Comparison of ENCODE assay signal across 9 cellular contexts in the genomic region with DNA sequence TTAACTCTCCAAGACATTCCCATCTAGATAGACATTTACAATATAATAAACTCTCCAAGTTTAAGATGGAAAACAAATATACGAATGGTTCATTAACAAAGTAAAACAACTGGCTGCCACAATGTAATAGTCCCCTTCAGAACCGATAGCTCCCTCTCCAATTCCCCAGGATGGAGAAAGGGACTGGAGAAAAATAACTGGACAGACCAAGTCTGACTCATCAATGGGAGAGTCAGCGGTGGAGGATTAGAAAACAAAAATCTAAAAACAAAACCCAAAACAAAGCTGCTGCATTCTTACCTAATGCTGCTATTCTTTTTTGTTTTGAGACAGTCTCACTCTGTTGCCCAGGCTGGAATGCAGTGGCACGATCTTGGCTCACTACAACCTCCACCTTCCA.
DNase-seq lines count a peak whose midpoint lies in the region; TF ChIP-seq lines count a peak whose summit lies in the region.
"Had no signal": no experiment of that assay in that cellular context is flagged by ENCODE, and none has a peak within 500 bp of the region (broad histone marks: within the 10 kb centered on the region; RNA-seq: fewer than 3 reads in every experiment).

No MANE protein-coding gene starts in this region.

- no peak for TF ChIP-seq POLR2A in erythroblast (IDR thresholded peaks at IDR 0.05; ENCODE audit: low read length)

- peak overlapping the region; percentile 95 for H3K27ac ChIP-seq in angular gyrus (ENCODE audit: low read depth, low read length)
- peak overlapping the region; percentile 81 for H3K27ac ChIP-seq in substantia nigra (ENCODE audit: low read depth, low read length, poor library complexity, severe bottlenecking)
- H3K27ac ChIP-seq: hepatocyte had no signal

- TF ChIP-seq CTCF in fibroblast of villous mesenchyme (IDR thresholded peaks at IDR 0.05; ENCODE audit: insufficient read depth, low read depth, low read length): no peak

- no peak overlapping the region for H3K4me3 ChIP-seq in fibroblast of villous mesenchyme (ENCODE audit: low read depth, low read length)
- H3K4me3 ChIP-seq: hepatocyte had no signal

- DNase-seq in HCEC 1CT: peak; percentile 54
- DNase-seq in fibroblast of villous mesenchyme (ENCODE audit: low read depth): peak; percentile 58
- DNase-seq in substantia nigra (lab: John Stamatoyannopoulos, UW): peak in 1 of 49 donors; percentile 18
- DNase-seq in erythroblast (lab: John Stamatoyannopoulos, UW): no peak
- no peak for DNase-seq in activated CD8-positive, alpha-beta memory T cell treated with anti-CD3 and anti-CD28 coated beads, Interleukin-2, amount 50 U/mL, for 4 hours
- DNase-seq in stimulated activated CD4-positive, alpha-beta T cell treated with anti-CD3 and anti-CD28 coated beads, Interleukin-2, amount 100 ng/mL, for 48 hours: no peak
- DNase-seq: NCI-H526 treated with DMSO at 0.1 percent for 48 hours had no signal

Comparison
In these comparisons a context has a peak if more than half of its experiments do, and no peak if none do; other contexts are left out.
1. DNase-seq: peak in HCEC 1CT (single experiment) and fibroblast of villous mesenchyme (single experiment); none in erythroblast (0 of 2), activated CD8-positive, alpha-beta memory T cell treated with anti-CD3 and anti-CD28 coated beads, Interleukin-2, amount 50 U/mL, for 4 hours (single experiment) and stimulated activated CD4-positive, alpha-beta T cell treated with anti-CD3 and anti-CD28 coated beads, Interleukin-2, amount 100 ng/mL, for 48 hours (0 of 2).